Comparison of ENCODE assay signal across 16 cellular contexts in the genomic region with DNA sequence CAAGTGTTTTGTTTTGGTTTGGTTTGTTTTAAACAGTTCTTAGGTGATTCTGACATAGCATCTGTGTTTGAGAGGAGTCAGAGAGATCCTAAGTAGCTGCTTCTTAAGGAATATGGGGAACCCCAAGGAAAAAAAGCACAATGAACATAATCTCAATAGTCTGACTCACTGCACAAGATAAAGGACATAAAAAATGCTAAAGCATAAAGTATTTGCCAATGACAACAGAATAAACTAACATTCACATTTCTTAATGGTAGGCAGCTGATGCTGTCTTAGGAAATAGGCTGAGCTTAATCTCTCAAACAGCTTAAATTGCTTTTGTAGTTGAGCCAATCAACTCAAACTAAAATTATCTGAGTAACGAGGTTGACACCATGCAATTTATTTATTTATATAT. TPM values are rescaled to one million over a fixed set of nuclear protein-coding genes. Genes with fewer than 3 reads are reported as not detected.
DNase-seq lines count a peak whose midpoint lies in the region; ATAC-seq and TF ChIP-seq lines count a peak whose summit lies in the region.
"Had no signal": no experiment of that assay in that cellular context is flagged by ENCODE, and none has a peak within 500 bp of the region (broad histone marks: within the 10 kb centered on the region; RNA-seq: fewer than 3 reads in every experiment).

No MANE protein-coding gene starts in this region.

- peaks cover 14 to 71% (median 35%) of the 10 kb centered on the region in 4 donors for H3K4me1 ChIP-seq in stomach
- peaks cover 0 to 52% (median 23%) of the 10 kb centered on the region in 12 donors for H3K4me1 ChIP-seq in heart left ventricle
- H3K4me1 ChIP-seq: BE2C had no signal

- 28 to 60% (median 41%) methylated on average over 1 of the region's 1 CpG for WGBS in stomach, 5 donors
- WGBS in heart left ventricle, 4 donors: 55 to 83% (median 66%) methylated on average over 1 of the region's 1 CpG

- POLR2A ChIA-PET in WTC11 (lab: Charles Lee): no interaction called here

- H3K27ac Mint-ChIP-seq in HFFc6 (peak overlapping the region; percentile 98), WTC11 (no peak overlapping the region)

- 0 out of 2 replicates have a peak, but pooled peaks cover 3% of the 10 kb centered on the region for H3K27me3 Mint-ChIP-seq in HFFc6 (ENCODE audit: insufficient read depth)
- no peaks in the 10 kb centered on the region; the same call in 1 of the 2 replicates for H3K27me3 Mint-ChIP-seq in WTC11 (ENCODE audit: low read depth)
- H3K27me3 Mint-ChIP-seq: central memory CD8-positive, alpha-beta T cell had no signal

- TF ChIP-seq POLR2A in stomach (IDR thresholded peaks at IDR 0.05) (no peak), heart left ventricle (IDR thresholded peaks at IDR 0.05) (no peak)

- H3K9me3 ChIP-seq in stomach: no peaks in the 10 kb centered on the region
- H3K9me3 ChIP-seq in heart left ventricle: no peaks in the 10 kb centered on the region
- H3K9me3 ChIP-seq: BE2C, left lung had no signal

- intact Hi-C loops in stomach (cut with DNase I; ENCODE audit: low total_unique reads): no loop called here
- intact Hi-C loops in heart left ventricle (cut with DNase I): loop anchor here in 1 of 10 donors (2.0 kb wide), 1 partner anchor 31 kb away; no protein-coding TSS in a partner anchor

- H3K4me3 Mint-ChIP-seq in HFFc6 (peak overlapping the region; percentile 99), WTC11 (no peak overlapping the region)
- H3K4me3 Mint-ChIP-seq: central memory CD8-positive, alpha-beta T cell had no signal

- TF ChIP-seq EP300 in stomach (IDR thresholded peaks at IDR 0.05): no peak

- H3K9me3 Mint-ChIP-seq in HFFc6: no peaks in the 10 kb centered on the region
- H3K9me3 Mint-ChIP-seq in WTC11: no peaks in the 10 kb centered on the region
- H3K9me3 Mint-ChIP-seq: central memory CD8-positive, alpha-beta T cell; naive thymus-derived CD4-positive, alpha-beta T cell had no signal

- DNase-seq in AG08395 (ENCODE audit: low spot score): peak; percentile 35
- DNase-seq in HFFc6: peak; percentile 70
- DNase-seq in cardiac fibroblast (ENCODE audit: low read depth in 2 of 2): peak; percentile 77 to 88
- DNase-seq in iris pigment epithelial cell (ENCODE audit: low read depth): peak; percentile 76
- DNase-seq in activated CD4-positive, alpha-beta T cell treated with anti-CD3 and anti-CD28 coated beads for 48 hours: no peak
- no peak for DNase-seq in WTC11 (ENCODE audit: low spot score)
- DNase-seq in stomach: no peak
- no peak for DNase-seq in heart left ventricle
- DNase-seq: BE2C; left lung; MV-4-11; naive thymus-derived CD4-positive, alpha-beta T cell; NCI-H774; SW 1271; WERI-Rb-1 had no signal

- H3K36me3 Mint-ChIP-seq in HFFc6 (ENCODE audit: low read depth) (peaks cover 3% of the 10 kb centered on the region; the same call in 1 of the 2 replicates), WTC11 (no peaks in the 10 kb centered on the region)
- H3K36me3 Mint-ChIP-seq: naive thymus-derived CD4-positive, alpha-beta T cell had no signal

- H3K4me1 Mint-ChIP-seq in HFFc6 (ENCODE audit: low read depth): peaks cover 63% of the 10 kb centered on the region
- H3K4me1 Mint-ChIP-seq in WTC11: peaks cover 14% of the 10 kb centered on the region

- H3K36me3 ChIP-seq in stomach (no peaks in the 10 kb centered on the region), heart left ventricle (no peaks in the 10 kb centered on the region)
- H3K36me3 ChIP-seq: BE2C, left lung, WERI-Rb-1 had no signal

- ATAC-seq in WTC11 (no peak), heart left ventricle (no peak)
- ATAC-seq: left lung; naive thymus-derived CD4-positive, alpha-beta T cell had no signal

- H3K27ac ChIP-seq in stomach (peak overlapping the region in 1 of 5 donors; percentile 94), heart left ventricle (peak overlapping the region in 2 of 12 donors; percentile 5 to 82)
- H3K27ac ChIP-seq: left lung, WERI-Rb-1 had no signal

- H3K27me3 ChIP-seq in stomach: no peaks in the 10 kb centered on the region
- H3K27me3 ChIP-seq in heart left ventricle: no peaks in the 10 kb centered on the region
- H3K27me3 ChIP-seq: BE2C, left lung had no signal

- no peak overlapping the region for H3K4me3 ChIP-seq in cardiac fibroblast (replicated peaks in 1 of 2; ENCODE audit: low read depth in 2 of 2, low read length in 2 of 2)
- H3K4me3 ChIP-seq in stomach: peak overlapping the region in 1 of 4 donors; percentile 8
- H3K4me3 ChIP-seq in heart left ventricle: peak overlapping the region in 4 of 12 donors; percentile 3 to 86 (median 74)

- TF ChIP-seq CTCF in HFFc6 (IDR thresholded peaks at IDR 0.05): no peak
- no peak for TF ChIP-seq CTCF in cardiac fibroblast (IDR thresholded peaks at IDR 0.05; ENCODE audit: low read depth, low read length)
- no peak for TF ChIP-seq CTCF in WTC11 (IDR thresholded peaks at IDR 0.05)
- no peak for TF ChIP-seq CTCF in stomach (IDR thresholded peaks at IDR 0.05)
- TF ChIP-seq CTCF in heart left ventricle (IDR thresholded peaks at IDR 0.05): no peak

- CTCF ChIA-PET in WTC11 (lab: Charles Lee): interaction anchor here (0.9 kb wide), 1 partner anchor 35 kb away, joined by 3 read pairs; no protein-coding TSS in a partner anchor

TF ChIP-seq in WTC11, 78 proteins besides CTCF, POLR2A, EP300 and RAD21:
- no peak for TF ChIP-seq TCF7 (CRISPR knock-in tag; IDR thresholded peaks at IDR 0.05; ENCODE audit: low read depth)
- no peak for TF ChIP-seq ATF1 (CRISPR knock-in tag; IDR thresholded peaks at IDR 0.05)

RNA-seq across cellular contexts. Expression of a gene that starts 2.9 kb away (rescaled TPM):
- 10 to 100 TPM; 42.1 to 82.6 (median 76.3) TPM for total RNA-seq in HFFc6 (2021; fragmentation: NEBNext Ultra II Directional; extraction: Animal tissue kit (Norgen Biotek cat#: 25700))
- total RNA-seq in WTC11 (2021): 2.6 to 4.5 TPM (median 3.3 TPM) in 3 replicates
- total RNA-seq in stomach: 10 to 100 TPM in 2 of 5 donors, 1 to 10 TPM in 3; 1.2 to 19.9 (median 8.0) TPM
- polyA plus RNA-seq in stomach: 1 to 10 TPM; 1.8 to 7.0 (median 3.4) TPM
- total RNA-seq in heart left ventricle: 10 to 100 TPM; 39.1 to 72.7 (median 52.0) TPM
- polyA plus RNA-seq in heart left ventricle: 10 to 100 TPM; 10.9 to 24.3 TPM

RNA-seq across cellular contexts. Expression of a gene that starts 42.6 kb away (rescaled TPM):
- total RNA-seq in HFFc6 (2021; fragmentation: NEBNext Ultra II Directional; extraction: Animal tissue kit (Norgen Biotek cat#: 25700)): 10 to 100 TPM; 29.1 to 62.4 (median 50.6) TPM
- total RNA-seq in WTC11 (2021) (80.9 to 97.7 TPM (median 84.3 TPM) in 3 replicates), stomach (10 to 100 TPM in 3 of 5 donors, 1 to 10 TPM in 2; 1.2 to 28.1 (median 16.5) TPM), heart left ventricle (1 to 10 TPM; 3.4 to 9.1 (median 4.4) TPM)
- polyA plus RNA-seq in stomach (1 to 10 TPM; 4.7 to 9.0 (median 5.9) TPM), heart left ventricle (1 to 10 TPM; 1.6 to 5.9 TPM)

Comparison
In these comparisons a context has a peak if more than half of its experiments do, and no peak if none do; other contexts are left out.
1. DNase-seq: peak in AG08395 (single experiment), HFFc6 (single experiment), cardiac fibroblast (2 of 2) and iris pigment epithelial cell (single experiment); none in activated CD4-positive, alpha-beta T cell treated with anti-CD3 and anti-CD28 coated beads for 48 hours (single experiment), WTC11 (single experiment), stomach (single experiment) and heart left ventricle (0 of 5).